Comparison of ENCODE assay signal across 31 cellular contexts in genomic region chr12:19115285-19115684, GRCh38.
"Had no signal": no experiment of that assay in that cellular context is flagged by ENCODE, and none has a peak within 500 bp of the region (broad histone marks: within the 10 kb centered on the region; RNA-seq: fewer than 3 reads in every experiment).

No MANE protein-coding gene starts in this region.

- H3K36me3 Mint-ChIP-seq: activated naive CD8-positive, alpha-beta T cell; T-cell had no signal

- H3K4me3 ChIP-seq: coronary artery, dorsolateral prefrontal cortex, esophagus squamous epithelium, gastroesophageal sphincter had no signal

- H3K9me3 ChIP-seq: esophagus squamous epithelium, gastroesophageal sphincter had no signal

- DNase-seq: activated B cell treated with CpG ODN at 0.5 μM for 24 hours; activated CD4-positive, alpha-beta T cell treated with anti-CD3 and anti-CD28 coated beads for 48 hours; activated CD4-positive, alpha-beta T cell treated with anti-CD3 and anti-CD28 coated beads, Interleukin-2, amount 50 U/mL, for 1 hour; activated CD4-positive, alpha-beta T cell treated with anti-CD3 and anti-CD28 coated beads, Interleukin-2, amount 50 U/mL, for 48 hours; activated CD8-positive, alpha-beta memory T cell treated with anti-CD3 and anti-CD28 coated beads for 24 hours; activated CD8-positive, alpha-beta T cell treated with anti-CD3 and anti-CD28 coated beads for 36 hours; activated effector memory CD4-positive, alpha-beta T cell treated with Interleukin-2 at 50 U/mL for 16 hours; activated gamma-delta T cell treated with Interleukin-2 at 50 U/mL for 16 hours; activated naive CD4-positive, alpha-beta T cell treated with anti-CD3 and anti-CD28 coated beads, Interleukin-2, amount 50 U/mL, for 16 hours; activated naive CD4-positive, alpha-beta T cell treated with Interleukin-2 at 50 U/mL for 16 hours; activated T-cell treated with anti-CD3 and anti-CD28 coated beads, Interleukin-2, amount 50 U/mL, for 4 hours; amniotic stem cell; anterior cingulate cortex; brain microvascular endothelial cell; dorsolateral prefrontal cortex; effector CD4-positive, alpha-beta T cell; effector memory CD8-positive, alpha-beta T cell; esophagus squamous epithelium; foreskin melanocyte; T-cell; T1000; WERI-Rb-1 had no signal

- H3K4me1 ChIP-seq: esophagus squamous epithelium had no signal

- H3K36me3 ChIP-seq: brain microvascular endothelial cell, esophagus squamous epithelium, gastroesophageal sphincter, WERI-Rb-1 had no signal

- H3K27ac ChIP-seq: brain microvascular endothelial cell, coronary artery, dorsolateral prefrontal cortex, epithelial cell of prostate, esophagus squamous epithelium, gastroesophageal sphincter, WERI-Rb-1 had no signal

- H3K4me3 Mint-ChIP-seq: activated B cell treated with CpG ODN at 0.5 μM for 24 hours; activated CD8-positive, alpha-beta T cell treated with anti-CD3 and anti-CD28 coated beads for 36 hours; activated naive CD8-positive, alpha-beta T cell; activated T-cell treated with anti-CD3 and anti-CD28 coated beads, Interleukin-2, amount 50 U/mL, for 4 hours; activated T-helper 17 cell treated with anti-CD3 and anti-CD28 coated beads, Interleukin-2, amount 50 U/mL, for 72 hours; central memory CD8-positive, alpha-beta T cell; dendritic cell treated with granulocyte-macrophage colony-stimulating factor and Interleukin-4, amounts not matched to agents 40 ng/mL and 50 ng/mL, for 4 days; effector memory CD8-positive, alpha-beta T cell; T-cell; T-helper 1 cell treated with Interleukin-12 subunit alpha and Interleukin-12 subunit beta and Interleukin-4 antibody, amounts not matched to agents 30 μg/mL and 1 μg/mL, for 36 hours had no signal

- ATAC-seq: activated CD4-positive, CD25-positive, alpha-beta regulatory T cell treated with anti-CD3 and anti-CD28 coated beads, Interleukin-2, amount 50 U/mL, for 24 hours; activated CD8-positive, alpha-beta T cell treated with anti-CD3 and anti-CD28 coated beads for 36 hours; activated T-cell treated with anti-CD3 and anti-CD28 coated beads, Interleukin-2, amount 50 U/mL, for 4 hours; activated T-helper 17 cell treated with anti-CD3 and anti-CD28 coated beads, Interleukin-2, amount 50 U/mL, for 72 hours; effector memory CD8-positive, alpha-beta T cell; gastroesophageal sphincter; T-cell had no signal

- H3K27me3 Mint-ChIP-seq: activated B cell treated with CpG ODN at 0.5 μM for 24 hours; dendritic cell treated with granulocyte-macrophage colony-stimulating factor and Interleukin-4, amounts not matched to agents 40 ng/mL and 50 ng/mL, for 4 days had no signal

- H3K27me3 ChIP-seq: brain microvascular endothelial cell, dorsolateral prefrontal cortex, esophagus squamous epithelium, gastroesophageal sphincter had no signal

- H3K4me1 Mint-ChIP-seq: activated B cell treated with CpG ODN at 0.5 μM for 24 hours; activated T-helper 17 cell treated with anti-CD3 and anti-CD28 coated beads, Interleukin-2, amount 50 U/mL, for 72 hours; central memory CD8-positive, alpha-beta T cell; T-cell had no signal

- H3K27ac Mint-ChIP-seq: activated B cell treated with CpG ODN at 0.5 μM for 24 hours; activated CD8-positive, alpha-beta T cell treated with anti-CD3 and anti-CD28 coated beads for 36 hours; activated naive CD8-positive, alpha-beta T cell; activated T-helper 17 cell treated with anti-CD3 and anti-CD28 coated beads, Interleukin-2, amount 50 U/mL, for 72 hours; dendritic cell treated with granulocyte-macrophage colony-stimulating factor and Interleukin-4, amounts not matched to agents 40 ng/mL and 50 ng/mL, for 4 days; effector memory CD8-positive, alpha-beta T cell; T-cell; T-helper 1 cell treated with Interleukin-12 subunit alpha and Interleukin-12 subunit beta and Interleukin-4 antibody, amounts not matched to agents 30 μg/mL and 1 μg/mL, for 36 hours had no signal

- H3K9me3 Mint-ChIP-seq: activated B cell treated with CpG ODN at 0.5 μM for 24 hours; activated CD8-positive, alpha-beta T cell treated with anti-CD3 and anti-CD28 coated beads for 36 hours; activated T-cell treated with anti-CD3 and anti-CD28 coated beads, Interleukin-2, amount 50 U/mL, for 4 hours; activated T-helper 17 cell treated with anti-CD3 and anti-CD28 coated beads, Interleukin-2, amount 50 U/mL, for 72 hours; central memory CD8-positive, alpha-beta T cell; dendritic cell treated with granulocyte-macrophage colony-stimulating factor and Interleukin-4, amounts not matched to agents 40 ng/mL and 50 ng/mL, for 4 days; effector memory CD8-positive, alpha-beta T cell; T-cell; T-helper 1 cell treated with Interleukin-12 subunit alpha and Interleukin-12 subunit beta and Interleukin-4 antibody, amounts not matched to agents 30 μg/mL and 1 μg/mL, for 36 hours had no signal
